ENCODE assay signal across 20 cellular contexts in the genomic region with DNA sequence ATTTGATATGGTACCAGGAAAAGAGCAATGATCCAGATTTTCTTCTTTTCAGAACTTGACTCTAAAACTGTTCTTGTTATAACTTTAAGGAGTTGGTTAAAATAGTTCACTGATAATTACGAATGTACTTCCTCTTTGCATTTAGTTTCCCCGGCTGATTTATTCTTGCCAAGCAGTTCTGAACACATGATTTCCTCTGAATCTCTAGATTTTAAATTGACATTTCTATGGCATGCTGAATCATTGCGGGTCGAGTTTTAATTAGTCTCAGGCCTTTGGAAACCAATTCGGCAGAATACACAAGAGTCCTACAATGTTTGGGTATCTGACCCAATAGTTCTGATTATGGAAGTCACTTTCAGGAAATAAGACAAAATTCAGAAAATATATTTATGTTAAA. TPM values are rescaled to one million over a fixed set of nuclear protein-coding genes. Genes with fewer than 3 reads are reported as not detected.
A peak's percentile ranks its signal among the peaks of the same experiment; 100 is the strongest.
DNase-seq lines count a peak whose midpoint lies in the region; ATAC-seq and TF ChIP-seq lines count a peak whose summit lies in the region.
"Had no signal": no experiment of that assay in that cellular context is flagged by ENCODE, and none has a peak within 500 bp of the region (broad histone marks: within the 10 kb centered on the region; RNA-seq: fewer than 3 reads in every experiment).

No MANE protein-coding gene starts in this region.

- no peaks in the 10 kb centered on the region for H3K27me3 ChIP-seq in adipocyte (replicated peaks; ENCODE audit: control insufficient read depth, insufficient read depth, low read length)
- no peaks in the 10 kb centered on the region for H3K27me3 ChIP-seq in osteoblast (ENCODE audit: insufficient read depth, low read length)
- H3K27me3 ChIP-seq: cardiac muscle cell had no signal

- ATAC-seq in HG03045 (IDR thresholded peaks at IDR 0.05; ENCODE audit: unreplicated experiment) (no peak), GM21528 (IDR thresholded peaks at IDR 0.05; ENCODE audit: low FRiP score, unreplicated experiment) (no peak), GM18502 (IDR thresholded peaks at IDR 0.05; ENCODE audit: poor library complexity, unreplicated experiment) (no peak)
- ATAC-seq: Panc1 had no signal

- no peak overlapping the region for H3K27ac ChIP-seq in osteoblast (ENCODE audit: low read depth, low read length)
- H3K27ac ChIP-seq: cardiac muscle cell had no signal

- H3K4me1 ChIP-seq in adipocyte (ENCODE audit: control insufficient read depth, insufficient read depth, low read length) (peaks cover 27% of the 10 kb centered on the region), osteoblast (ENCODE audit: insufficient read depth, low read length) (peaks cover 12% of the 10 kb centered on the region)

- H3K4me2 ChIP-seq in osteoblast (ENCODE audit: insufficient read depth, low read length): no peak overlapping the region

- no peaks in the 10 kb centered on the region for H3K36me3 Mint-ChIP-seq in activated T-cell treated with anti-CD3 and anti-CD28 coated beads, Interleukin-2, amount 50 U/mL, for 24 hours (ENCODE audit: low read depth)

- no peaks in the 10 kb centered on the region for H3K27me3 Mint-ChIP-seq in activated T-cell treated with anti-CD3 and anti-CD28 coated beads, Interleukin-2, amount 50 U/mL, for 24 hours

- H3K9me3 ChIP-seq in adipocyte (ENCODE audit: control insufficient read depth, low read length): no peaks in the 10 kb centered on the region
- no peaks in the 10 kb centered on the region for H3K9me3 ChIP-seq in osteoblast (ENCODE audit: low read depth, low read length)

- H3K4me3 Mint-ChIP-seq in activated T-cell treated with anti-CD3 and anti-CD28 coated beads, Interleukin-2, amount 50 U/mL, for 24 hours: peak overlapping the region; percentile 37
- H3K4me3 Mint-ChIP-seq: H9; T-helper 2 cell treated with Interferon-gamma antibody and Interleukin-4, amounts not matched to agents 5 μg/mL and 100 μg/mL, for 36 hours had no signal

- H3K4me1 Mint-ChIP-seq in activated T-cell treated with anti-CD3 and anti-CD28 coated beads, Interleukin-2, amount 50 U/mL, for 24 hours (ENCODE audit: low read depth): peaks cover 54% of the 10 kb centered on the region

- H3K27ac Mint-ChIP-seq in activated T-cell treated with anti-CD3 and anti-CD28 coated beads, Interleukin-2, amount 50 U/mL, for 24 hours: peak overlapping the region; percentile 45
- H3K27ac Mint-ChIP-seq: T-helper 2 cell treated with Interferon-gamma antibody and Interleukin-4, amounts not matched to agents 5 μg/mL and 100 μg/mL, for 36 hours had no signal

- no peak overlapping the region for H2AFZ ChIP-seq in osteoblast (ENCODE audit: low read length)

- H3K4me3 ChIP-seq in adipocyte (ENCODE audit: low read length): no peak overlapping the region
- H3K4me3 ChIP-seq in osteoblast (ENCODE audit: insufficient read depth, low read length): no peak overlapping the region
- H3K4me3 ChIP-seq: cardiac muscle cell, skin epidermis had no signal

- no peaks in the 10 kb centered on the region for H3K79me2 ChIP-seq in osteoblast (ENCODE audit: insufficient read depth, low read length)

- H3K9me3 Mint-ChIP-seq in activated T-cell treated with anti-CD3 and anti-CD28 coated beads, Interleukin-2, amount 50 U/mL, for 24 hours: no peaks in the 10 kb centered on the region
- H3K9me3 Mint-ChIP-seq: H9; T-helper 2 cell treated with Interferon-gamma antibody and Interleukin-4, amounts not matched to agents 5 μg/mL and 100 μg/mL, for 36 hours had no signal

- DNase-seq in activated T-cell treated with anti-CD3 and anti-CD28 coated beads, Interleukin-2, amount 50 U/mL, for 24 hours: no peak
- DNase-seq in activated T-cell treated with anti-CD3 and anti-CD28 coated beads, Interleukin-2, amount 50 U/mL, for 1 hour: no peak
- DNase-seq in NOMO-1 treated with dmso at 0.1 percent for 144 hours (lab: John Stamatoyannopoulos, UW; ENCODE audit: unreplicated experiment) (peak; percentile 79), adipocyte (ENCODE audit: low read depth) (peak; percentile 63), osteoblast (ENCODE audit: insufficient read length, low spot score, missing footprints) (peak; percentile 72)
- DNase-seq: activated CD4-positive, alpha-beta T cell treated with anti-CD3 and anti-CD28 coated beads, Interleukin-2, amount 50 U/mL, for 48 hours; activated gamma-delta T cell treated with Interleukin-2 at 50 U/mL for 16 hours; H9; midbrain; NCI-H1694; NCI-H446 treated with DMSO at 0.1 percent for 48 hours; occipital lobe; stimulated activated naive CD4-positive, alpha-beta T cell treated with Interleukin-2 at 50 U/mL for 16 hours had no signal

- H3K9ac ChIP-seq in adipocyte (ENCODE audit: low read length): no peak overlapping the region

- no peaks in the 10 kb centered on the region for H4K20me1 ChIP-seq in osteoblast (ENCODE audit: insufficient read depth, low read length)

- H3K36me3 ChIP-seq in adipocyte (ENCODE audit: control insufficient read depth, insufficient read depth, low read length, severe bottlenecking) (no peaks in the 10 kb centered on the region), osteoblast (ENCODE audit: insufficient read depth, low read length) (no peaks in the 10 kb centered on the region)
- H3K36me3 ChIP-seq: cardiac muscle cell had no signal

- TF ChIP-seq CTCF in osteoblast (IDR thresholded peaks at IDR 0.05; ENCODE audit: extremely low read depth, low read depth, low read length): no peak

RNA-seq across cellular contexts. Expression of a gene that starts 37.3 kb away (rescaled TPM):
- 2.5 and 2.9 TPM in 2 replicates for total RNA-seq in osteoblast

Comparison
In these comparisons a context has a peak if more than half of its experiments do, and no peak if none do; other contexts are left out.
1. DNase-seq: peak in NOMO-1 treated with dmso at 0.1 percent for 144 hours (single experiment), adipocyte (single experiment) and osteoblast (single experiment); none in activated T-cell treated with anti-CD3 and anti-CD28 coated beads, Interleukin-2, amount 50 U/mL, for 24 hours (single experiment) and activated T-cell treated with anti-CD3 and anti-CD28 coated beads, Interleukin-2, amount 50 U/mL, for 1 hour (single experiment).